In the genomic region with DNA sequence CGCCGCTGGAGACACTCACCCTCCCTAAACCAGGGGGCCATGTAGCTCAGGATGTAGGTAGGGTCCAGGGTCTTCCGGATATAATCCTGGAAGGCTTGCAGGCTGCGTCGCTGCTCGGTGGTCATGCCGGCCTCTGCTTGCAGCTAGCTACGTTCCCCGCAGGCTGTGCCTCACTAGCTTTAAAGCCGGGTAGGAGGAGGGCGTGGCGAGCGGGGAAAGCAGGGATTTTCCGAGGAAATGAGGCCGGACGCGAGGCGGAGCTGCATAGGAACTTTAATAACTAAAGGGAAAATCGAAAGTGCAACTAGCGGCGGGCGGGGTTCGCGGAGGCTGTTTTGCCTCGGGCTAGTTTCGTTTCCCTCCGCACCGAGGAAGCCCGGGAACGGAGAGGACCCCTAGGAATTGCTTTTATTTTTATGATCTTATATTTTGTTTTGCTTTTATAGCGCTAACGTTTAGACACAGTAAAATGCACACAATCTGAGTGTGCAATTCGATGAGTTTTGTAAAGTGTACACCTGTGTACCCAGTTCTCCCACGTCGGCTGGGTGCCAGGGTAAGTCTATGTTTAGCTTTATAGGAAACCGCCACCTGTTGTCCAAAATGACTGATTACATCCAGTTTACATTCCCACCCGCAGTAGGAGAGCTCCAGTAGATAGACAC, we compare ENCODE assay signal across 8 cellular contexts. TPM values are rescaled to one million over a fixed set of nuclear protein-coding genes. Genes with fewer than 3 reads are reported as not detected.
A peak's percentile ranks its signal among the peaks of the same experiment; 100 is the strongest.
DNase-seq lines count a peak whose midpoint lies in the region; ATAC-seq and TF ChIP-seq lines count a peak whose summit lies in the region.

A gene (minus strand): TSS at position 155 of the 665 bp plus-strand sequence. CDS start 30 bp downstream, at position 125.

- DNase-seq in CD14-positive monocyte (ENCODE audit: low spot score) (peak; percentile 65), NCI-H748 (lab: John Stamatoyannopoulos, UW; ENCODE audit: unreplicated experiment) (peak; percentile 96), lung microvascular endothelial cell (ENCODE audit: low read depth in 2 of 2) (peak; percentile 97)
- peak; percentile 83 for DNase-seq in activated CD4-positive, alpha-beta memory T cell treated with anti-CD3 and anti-CD28 coated beads, Interleukin-2, amount 10 ng/mL, durations not matched to agents 7 days and 5 days
- DNase-seq in effector CD4-positive, alpha-beta T cell, result peak; percentile 81
- DNase-seq in stimulated activated CD4-positive, alpha-beta T cell treated with anti-CD3 and anti-CD28 coated beads, TNF-alpha, amount 100 ng/mL, for 48 hours (ENCODE audit: low read depth in 3 of 3), result peak; percentile 46 to 54 (median 53)

- peaks cover 0 to 3% (median 0%) of the 10 kb centered on the region in 3 donors for H3K27me3 Mint-ChIP-seq in CD14-positive monocyte (ENCODE audit: low read depth in 3 of 3)
- H3K27me3 Mint-ChIP-seq in activated CD4-positive, alpha-beta memory T cell treated with anti-CD3 and anti-CD28 coated beads, Interleukin-2, amount 10 ng/mL, durations not matched to agents 7 days and 5 days, result no peaks in the 10 kb centered on the region

- peaks cover 10 to 16% of the 10 kb centered on the region in 2 donors for H3K36me3 Mint-ChIP-seq in CD14-positive monocyte
- peaks cover 46% of the 10 kb centered on the region for H3K36me3 Mint-ChIP-seq in activated CD4-positive, alpha-beta memory T cell treated with anti-CD3 and anti-CD28 coated beads, Interleukin-2, amount 10 ng/mL, durations not matched to agents 7 days and 5 days (ENCODE audit: low read depth)

- ATAC-seq in GM19328 (IDR thresholded peaks at IDR 0.05; ENCODE audit: unreplicated experiment) (peak; percentile 60), HG03520 (IDR thresholded peaks at IDR 0.05; ENCODE audit: unreplicated experiment) (peak; percentile 57)

- TF ChIP-seq CTCF in CD14-positive monocyte (IDR thresholded peaks at IDR 0.05), result peak; percentile 61

- peak within 1 kb of the TSS; percentile 96 to 98 for H3K4me3 Mint-ChIP-seq in CD14-positive monocyte
- peak within 1 kb of the TSS; percentile 96 for H3K4me3 Mint-ChIP-seq in activated CD4-positive, alpha-beta memory T cell treated with anti-CD3 and anti-CD28 coated beads, Interleukin-2, amount 10 ng/mL, durations not matched to agents 7 days and 5 days

- peaks cover 42% of the 10 kb centered on the region for H3K4me1 Mint-ChIP-seq in CD14-positive monocyte
- H3K4me1 Mint-ChIP-seq in activated CD4-positive, alpha-beta memory T cell treated with anti-CD3 and anti-CD28 coated beads, Interleukin-2, amount 10 ng/mL, durations not matched to agents 7 days and 5 days, result peaks cover 60% of the 10 kb centered on the region

- H3K27ac Mint-ChIP-seq in CD14-positive monocyte, result peak within 1 kb of the TSS; percentile 91 to 97 (median 95)
- H3K27ac Mint-ChIP-seq in activated CD4-positive, alpha-beta memory T cell treated with anti-CD3 and anti-CD28 coated beads, Interleukin-2, amount 10 ng/mL, durations not matched to agents 7 days and 5 days, result peak within 1 kb of the TSS; percentile 88

- POLR2A ChIA-PET in activated CD4-positive, alpha-beta memory T cell treated with anti-CD3 and anti-CD28 coated beads, Interleukin-2, amount 10 ng/mL, durations not matched to agents 7 days and 5 days (lab: Charles Lee), result interaction anchor here (0.5 to 3.7 kb wide), 13 partner anchors 10 to 761 kb away, joined by 3 to 57 read pairs (median 5); a partner anchor contains a TSS

- intact Hi-C loops in CD14-positive monocyte (cut with micrococcal nuclease), result loop anchor here in 1 of 2 donors (10.0 kb wide), 1 partner anchor 49 kb away; a partner anchor contains a TSS

- H3K9me3 Mint-ChIP-seq in CD14-positive monocyte, result peaks cover 0 to 6% (median 0%) of the 10 kb centered on the region in 7 donors
- H3K9me3 Mint-ChIP-seq in activated CD4-positive, alpha-beta memory T cell treated with anti-CD3 and anti-CD28 coated beads, Interleukin-2, amount 10 ng/mL, durations not matched to agents 7 days and 5 days, result peaks cover 11% of the 10 kb centered on the region

- CTCF ChIA-PET in activated CD4-positive, alpha-beta memory T cell treated with anti-CD3 and anti-CD28 coated beads, Interleukin-2, amount 10 ng/mL, durations not matched to agents 7 days and 5 days (lab: Charles Lee), result interaction anchor here (0.9 to 3.7 kb wide), 17 partner anchors 10 to 148 kb away, joined by 3 to 71 read pairs (median 5); a partner anchor contains a TSS

RNA-seq across cellular contexts. Expression of the gene that starts here (rescaled TPM):
- polyA plus RNA-seq in CD14-positive monocyte, result 10 to 100 TPM in 1 of 2 donors, 1 to 10 TPM in 1; 8.9 to 14.3 TPM
- 10 to 100 TPM; 32.4 to 33.7 TPM for total RNA-seq in activated CD4-positive, alpha-beta memory T cell treated with anti-CD3 and anti-CD28 coated beads, Interleukin-2, amount 10 ng/mL, durations not matched to agents 7 days and 5 days
- total RNA-seq in lung microvascular endothelial cell, result 11.1 and 12.6 TPM in 2 replicates

Comparison
In these comparisons a context has a peak if more than half of its experiments do, and no peak if none do; other contexts are left out.
1. Peak in every context shown above with its lines: DNase-seq and ATAC-seq.